ENCODE assay signal across 2 cellular contexts in genomic region chr1:29488086-29488793, GRCh38.
TF ChIP-seq lines count a peak whose summit lies in the region.

No MANE protein-coding gene starts in this region.

TF ChIP-seq in GM23338, 12 proteins besides CTCF, POLR2A, EP300 and RAD21:
- no peak for TF ChIP-seq EZH2 (IDR thresholded peaks at IDR 0.05; ENCODE audit: low read depth, unreplicated experiment)
- TF ChIP-seq, protein P1, sequence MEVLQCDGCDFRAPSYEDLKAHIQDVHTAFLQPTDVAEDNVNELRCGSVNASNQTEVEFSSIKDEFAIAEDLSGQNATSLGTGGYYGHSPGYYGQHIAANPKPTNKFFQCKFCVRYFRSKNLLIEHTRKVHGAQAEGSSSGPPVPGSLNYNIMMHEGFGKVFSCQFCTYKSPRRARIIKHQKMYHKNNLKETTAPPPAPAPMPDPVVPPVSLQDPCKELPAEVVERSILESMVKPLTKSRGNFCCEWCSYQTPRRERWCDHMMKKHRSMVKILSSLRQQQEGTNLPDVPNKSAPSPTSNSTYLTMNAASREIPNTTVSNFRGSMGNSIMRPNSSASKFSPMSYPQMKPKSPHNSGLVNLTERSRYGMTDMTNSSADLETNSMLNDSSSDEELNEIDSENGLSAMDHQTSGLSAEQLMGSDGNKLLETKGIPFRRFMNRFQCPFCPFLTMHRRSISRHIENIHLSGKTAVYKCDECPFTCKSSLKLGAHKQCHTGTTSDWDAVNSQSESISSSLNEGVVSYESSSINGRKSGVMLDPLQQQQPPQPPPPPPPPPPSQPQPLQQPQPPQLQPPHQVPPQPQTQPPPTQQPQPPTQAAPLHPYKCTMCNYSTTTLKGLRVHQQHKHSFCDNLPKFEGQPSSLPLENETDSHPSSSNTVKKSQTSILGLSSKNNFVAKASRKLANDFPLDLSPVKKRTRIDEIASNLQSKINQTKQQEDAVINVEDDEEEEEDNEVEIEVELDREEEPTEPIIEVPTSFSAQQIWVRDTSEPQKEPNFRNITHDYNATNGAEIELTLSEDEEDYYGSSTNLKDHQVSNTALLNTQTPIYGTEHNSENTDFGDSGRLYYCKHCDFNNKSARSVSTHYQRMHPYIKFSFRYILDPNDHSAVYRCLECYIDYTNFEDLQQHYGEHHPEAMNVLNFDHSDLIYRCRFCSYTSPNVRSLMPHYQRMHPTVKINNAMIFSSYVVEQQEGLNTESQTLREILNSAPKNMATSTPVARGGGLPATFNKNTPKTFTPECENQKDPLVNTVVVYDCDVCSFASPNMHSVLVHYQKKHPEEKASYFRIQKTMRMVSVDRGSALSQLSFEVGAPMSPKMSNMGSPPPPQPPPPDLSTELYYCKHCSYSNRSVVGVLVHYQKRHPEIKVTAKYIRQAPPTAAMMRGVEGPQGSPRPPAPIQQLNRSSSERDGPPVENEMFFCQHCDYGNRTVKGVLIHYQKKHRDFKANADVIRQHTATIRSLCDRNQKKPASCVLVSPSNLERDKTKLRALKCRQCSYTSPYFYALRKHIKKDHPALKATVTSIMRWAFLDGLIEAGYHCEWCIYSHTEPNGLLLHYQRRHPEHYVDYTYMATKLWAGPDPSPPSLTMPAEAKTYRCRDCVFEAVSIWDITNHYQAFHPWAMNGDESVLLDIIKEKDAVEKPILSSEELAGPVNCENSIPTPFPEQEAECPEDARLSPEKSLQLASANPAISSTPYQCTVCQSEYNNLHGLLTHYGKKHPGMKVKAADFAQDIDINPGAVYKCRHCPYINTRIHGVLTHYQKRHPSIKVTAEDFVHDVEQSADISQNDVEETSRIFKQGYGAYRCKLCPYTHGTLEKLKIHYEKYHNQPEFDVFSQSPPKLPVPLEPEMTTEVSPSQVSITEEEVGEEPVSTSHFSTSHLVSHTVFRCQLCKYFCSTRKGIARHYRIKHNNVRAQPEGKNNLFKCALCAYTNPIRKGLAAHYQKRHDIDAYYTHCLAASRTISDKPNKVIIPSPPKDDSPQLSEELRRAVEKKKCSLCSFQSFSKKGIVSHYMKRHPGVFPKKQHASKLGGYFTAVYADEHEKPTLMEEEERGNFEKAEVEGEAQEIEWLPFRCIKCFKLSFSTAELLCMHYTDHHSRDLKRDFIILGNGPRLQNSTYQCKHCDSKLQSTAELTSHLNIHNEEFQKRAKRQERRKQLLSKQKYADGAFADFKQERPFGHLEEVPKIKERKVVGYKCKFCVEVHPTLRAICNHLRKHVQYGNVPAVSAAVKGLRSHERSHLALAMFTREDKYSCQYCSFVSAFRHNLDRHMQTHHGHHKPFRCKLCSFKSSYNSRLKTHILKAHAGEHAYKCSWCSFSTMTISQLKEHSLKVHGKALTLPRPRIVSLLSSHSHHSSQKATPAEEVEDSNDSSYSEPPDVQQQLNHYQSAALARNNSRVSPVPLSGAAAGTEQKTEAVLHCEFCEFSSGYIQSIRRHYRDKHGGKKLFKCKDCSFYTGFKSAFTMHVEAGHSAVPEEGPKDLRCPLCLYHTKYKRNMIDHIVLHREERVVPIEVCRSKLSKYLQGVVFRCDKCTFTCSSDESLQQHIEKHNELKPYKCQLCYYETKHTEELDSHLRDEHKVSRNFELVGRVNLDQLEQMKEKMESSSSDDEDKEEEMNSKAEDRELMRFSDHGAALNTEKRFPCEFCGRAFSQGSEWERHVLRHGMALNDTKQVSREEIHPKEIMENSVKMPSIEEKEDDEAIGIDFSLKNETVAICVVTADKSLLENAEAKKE (CRISPR knock-in tag; IDR thresholded peaks at IDR 0.05): no peak
- TF ChIP-seq NANOG (IDR thresholded peaks at IDR 0.05; ENCODE audit: borderline replicate concordance): no peak
- TF ChIP-seq POLR2AphosphoS5 (IDR thresholded peaks at IDR 0.05; ENCODE audit: low read depth): no peak
- no peak for TF ChIP-seq CREB1 (CRISPR knock-in tag; IDR thresholded peaks at IDR 0.05; ENCODE audit: low read depth)
- no peak for TF ChIP-seq ZNF114 (CRISPR knock-in tag; IDR thresholded peaks at IDR 0.05)
- no peak for TF ChIP-seq JUNB (IDR thresholded peaks at IDR 0.05; ENCODE audit: unreplicated experiment)
- no peak for TF ChIP-seq EZH2phosphoT487 (IDR thresholded peaks at IDR 0.05; ENCODE audit: unreplicated experiment)
- TF ChIP-seq ZNF331 (CRISPR knock-in tag; IDR thresholded peaks at IDR 0.05; ENCODE audit: low read depth): no peak
- no peak for TF ChIP-seq STAT1 (IDR thresholded peaks at IDR 0.05; ENCODE audit: unreplicated experiment)

TF ChIP-seq in H1, 55 proteins besides CTCF, POLR2A, EP300 and RAD21:
- TF ChIP-seq TEAD4 (IDR thresholded peaks at IDR 0.05; ENCODE audit: low read depth, low read length) (no peak), HDAC6 (IDR thresholded peaks at IDR 0.05; ENCODE audit: low read depth, low read length) (no peak), CEBPB (IDR thresholded peaks at IDR 0.05; ENCODE audit: low read depth, low read length) (no peak), SAP30 (IDR thresholded peaks at IDR 0.05; ENCODE audit: insufficient read depth, insufficient replicate concordance, low read length) (no peak), HDAC2 (IDR thresholded peaks at IDR 0.05; ENCODE audit: borderline replicate concordance in 1 of 2, low read depth in 2 of 2, low read length in 2 of 2) (no peak), SIRT6 (IDR thresholded peaks at IDR 0.05; ENCODE audit: low read length) (no peak), E2F6 (IDR thresholded peaks at IDR 0.05) (no peak)
- TF ChIP-seq, protein P2, sequence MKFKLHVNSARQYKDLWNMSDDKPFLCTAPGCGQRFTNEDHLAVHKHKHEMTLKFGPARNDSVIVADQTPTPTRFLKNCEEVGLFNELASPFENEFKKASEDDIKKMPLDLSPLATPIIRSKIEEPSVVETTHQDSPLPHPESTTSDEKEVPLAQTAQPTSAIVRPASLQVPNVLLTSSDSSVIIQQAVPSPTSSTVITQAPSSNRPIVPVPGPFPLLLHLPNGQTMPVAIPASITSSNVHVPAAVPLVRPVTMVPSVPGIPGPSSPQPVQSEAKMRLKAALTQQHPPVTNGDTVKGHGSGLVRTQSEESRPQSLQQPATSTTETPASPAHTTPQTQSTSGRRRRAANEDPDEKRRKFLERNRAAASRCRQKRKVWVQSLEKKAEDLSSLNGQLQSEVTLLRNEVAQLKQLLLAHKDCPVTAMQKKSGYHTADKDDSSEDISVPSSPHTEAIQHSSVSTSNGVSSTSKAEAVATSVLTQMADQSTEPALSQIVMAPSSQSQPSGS (IDR thresholded peaks at IDR 0.05; ENCODE audit: low read length): no peak
TF ChIP-seq in H1: peak in this region for 0.
